25 cellular contexts compared by ENCODE assay signal in genomic region chr6:154893927-154894326, GRCh38.
DNase-seq lines count a peak whose midpoint lies in the region; ATAC-seq, FAIRE-seq and TF ChIP-seq lines count a peak whose summit lies in the region.
"Had no signal": no experiment of that assay in that cellular context is flagged by ENCODE, and none has a peak within 500 bp of the region (broad histone marks: within the 10 kb centered on the region; RNA-seq: fewer than 3 reads in every experiment).

No MANE protein-coding gene starts in this region.

- H3K27ac Mint-ChIP-seq in neural progenitor cell: no peak overlapping the region
- H3K27ac Mint-ChIP-seq: natural killer cell treated with Interleukin-12 subunit alpha and Interleukin-12 subunit beta and Interleukin-15 and Interleukin-18, amount 100 ng/mL, for 72 hours; T-helper 2 cell treated with Interferon-gamma antibody and Interleukin-4, amounts not matched to agents 5 μg/mL and 100 μg/mL, for 36 hours had no signal

- no peak overlapping the region for H2AFZ ChIP-seq in neural progenitor cell (replicated peaks)
- H2AFZ ChIP-seq: parathyroid adenoma had no signal

- H3K36me3 Mint-ChIP-seq in neural progenitor cell: peaks cover 12% of the 10 kb centered on the region
- H3K36me3 Mint-ChIP-seq: natural killer cell treated with Interleukin-12 subunit alpha and Interleukin-12 subunit beta and Interleukin-15 and Interleukin-18, amount 100 ng/mL, for 72 hours had no signal

- no peak for TF ChIP-seq CTCF in fibroblast of mammary gland (conservative IDR thresholded peaks at IDR 0.05; ENCODE audit: control insufficient read depth, insufficient read depth, low read depth, low read length)
- TF ChIP-seq CTCF in neural progenitor cell (IDR thresholded peaks at IDR 0.05): no peak

- ATAC-seq in GM18868 (IDR thresholded peaks at IDR 0.05; ENCODE audit: unreplicated experiment): no peak
- no peak for ATAC-seq in GM21381 (IDR thresholded peaks at IDR 0.05; ENCODE audit: unreplicated experiment)
- ATAC-seq: HCT116; natural killer cell treated with Interleukin-12 subunit alpha and Interleukin-12 subunit beta and Interleukin-15 and Interleukin-18, amount 100 ng/mL, for 72 hours; right lobe of liver had no signal

- DNase-seq in EL (peak; percentile 40), RCC 7860 (ENCODE audit: low spot score) (peak; percentile 14), fibroblast of mammary gland (ENCODE audit: low read depth) (peak; percentile 18), renal cortical epithelial cell (ENCODE audit: low read depth) (peak; percentile 28), small intestine (no peak), neural progenitor cell (ENCODE audit: low spot score) (no peak)
- DNase-seq: activated CD4-positive, alpha-beta T cell treated with anti-CD3 and anti-CD28 coated beads, Interleukin-2, amount 50 U/mL, for 1 hour; activated naive CD4-positive, alpha-beta T cell treated with anti-CD3 and anti-CD28 coated beads, Interleukin-2, amount 50 U/mL, for 16 hours; aorta; central memory CD4-positive, alpha-beta T cell; NCI-H2029 treated with DMSO at 0.1 percent for 48 hours; NCI-H226; right lobe of liver; RPMI8226; trophoblast cell; WERI-Rb-1 had no signal

- 66 to 77% (median 67%) methylated on average over 3 of the region's 3 CpGs for WGBS in small intestine, 3 donors

- H3K27me3 Mint-ChIP-seq in neural progenitor cell (ENCODE audit: insufficient read depth, low read depth): peaks cover 2% of the 10 kb centered on the region
- H3K27me3 Mint-ChIP-seq: natural killer cell treated with Interleukin-12 subunit alpha and Interleukin-12 subunit beta and Interleukin-15 and Interleukin-18, amount 100 ng/mL, for 72 hours had no signal

- H4K20me1 ChIP-seq in neural progenitor cell (ENCODE audit: low read depth): no peaks in the 10 kb centered on the region

- H3K79me2 ChIP-seq in neural progenitor cell (ENCODE audit: low read depth): no peaks in the 10 kb centered on the region

- H3K4me2 ChIP-seq in neural progenitor cell: no peak overlapping the region

- H3K27me3 ChIP-seq in small intestine (ENCODE audit: control insufficient read depth in 2 of 2, insufficient read depth in 2 of 2, low read length in 2 of 2) (no peaks in the 10 kb centered on the region), neural progenitor cell (no peaks in the 10 kb centered on the region)
- H3K27me3 ChIP-seq: right lobe of liver had no signal

- FAIRE-seq in RCC 7860 (lab: Jason Lieb, UNC): peak; percentile 85
- no peak for FAIRE-seq in small intestine (lab: Jason Lieb, UNC)
- FAIRE-seq: frontal cortex, GM12891, islet of Langerhans had no signal

- H3K36me3 ChIP-seq in small intestine (ENCODE audit: control insufficient read depth in 2 of 2, insufficient read depth in 2 of 2, low read length in 2 of 2): no peaks in the 10 kb centered on the region
- no peaks in the 10 kb centered on the region for H3K36me3 ChIP-seq in neural progenitor cell
- H3K36me3 ChIP-seq: right lobe of liver, WERI-Rb-1 had no signal

- no peak overlapping the region for H3K4me3 ChIP-seq in fibroblast of mammary gland (ENCODE audit: control insufficient read depth, low read depth, low read length)
- no peak overlapping the region for H3K4me3 ChIP-seq in small intestine (ENCODE audit: low read depth in 1 of 2, low read length in 2 of 2)
- H3K4me3 ChIP-seq in neural progenitor cell: no peak overlapping the region
- H3K4me3 ChIP-seq: right lobe of liver had no signal

- H3K27ac ChIP-seq in small intestine (ENCODE audit: low read depth in 1 of 2, low read length in 1 of 2) (no peak overlapping the region), neural progenitor cell (no peak overlapping the region)
- H3K27ac ChIP-seq: parathyroid adenoma, right lobe of liver, WERI-Rb-1 had no signal

- no peak overlapping the region for H3K9ac ChIP-seq in neural progenitor cell
- H3K9ac ChIP-seq: parathyroid adenoma had no signal

- no peaks in the 10 kb centered on the region for H3K9me3 ChIP-seq in small intestine (ENCODE audit: control insufficient read depth, low read depth)
- H3K9me3 ChIP-seq in neural progenitor cell (ENCODE audit: low read depth): no peaks in the 10 kb centered on the region
- H3K9me3 ChIP-seq: right lobe of liver had no signal

- no peaks in the 10 kb centered on the region for H3K9me3 Mint-ChIP-seq in neural progenitor cell
- H3K9me3 Mint-ChIP-seq: natural killer cell treated with Interleukin-12 subunit alpha and Interleukin-12 subunit beta and Interleukin-15 and Interleukin-18, amount 100 ng/mL, for 72 hours; T-helper 2 cell treated with Interferon-gamma antibody and Interleukin-4, amounts not matched to agents 5 μg/mL and 100 μg/mL, for 36 hours had no signal

- H3K4me1 ChIP-seq in small intestine (ENCODE audit: control insufficient read depth in 2 of 2, insufficient read depth in 1 of 2, low read depth in 1 of 2, low read length in 1 of 2) (peaks cover 0 to 5% of the 10 kb centered on the region in 2 donors), neural progenitor cell (peaks cover 5% of the 10 kb centered on the region)
- H3K4me1 ChIP-seq: parathyroid adenoma had no signal

- no peaks in the 10 kb centered on the region for H3F3A ChIP-seq in neural progenitor cell (ENCODE audit: low read depth)

- peaks cover 2% of the 10 kb centered on the region for H3K4me1 Mint-ChIP-seq in neural progenitor cell

- H3K4me3 Mint-ChIP-seq in neural progenitor cell: no peak overlapping the region
- H3K4me3 Mint-ChIP-seq: natural killer cell treated with Interleukin-12 subunit alpha and Interleukin-12 subunit beta and Interleukin-15 and Interleukin-18, amount 100 ng/mL, for 72 hours; T-helper 2 cell treated with Interferon-gamma antibody and Interleukin-4, amounts not matched to agents 5 μg/mL and 100 μg/mL, for 36 hours had no signal

Comparison
In these comparisons a context has a peak if more than half of its experiments do, and no peak if none do; other contexts are left out.
1. DNase-seq: peak in EL (single experiment), RCC 7860 (single experiment), fibroblast of mammary gland (single experiment) and renal cortical epithelial cell (single experiment); none in small intestine (single experiment) and neural progenitor cell (single experiment).